In genomic region chr2:52145005-52145404, GRCh38 we compare ENCODE assay signal across 22 cellular contexts.
DNase-seq lines count a peak whose midpoint lies in the region; ATAC-seq and FAIRE-seq lines count a peak whose summit lies in the region.
"Had no signal": no experiment of that assay in that cellular context is flagged by ENCODE, and none has a peak within 500 bp of the region (broad histone marks: within the 10 kb centered on the region; RNA-seq: fewer than 3 reads in every experiment).

No MANE protein-coding gene starts in this region.

- no peaks in the 10 kb centered on the region for H3K27me3 ChIP-seq in adipocyte (replicated peaks; ENCODE audit: control insufficient read depth, insufficient read depth, low read length)

- H3K36me3 ChIP-seq in adipocyte (ENCODE audit: control insufficient read depth, insufficient read depth, low read length, severe bottlenecking): no peaks in the 10 kb centered on the region
- H3K36me3 ChIP-seq: SJSA1 had no signal

- no peaks in the 10 kb centered on the region for H3K4me1 ChIP-seq in adipocyte (ENCODE audit: control insufficient read depth, insufficient read depth, low read length)
- H3K4me1 ChIP-seq: A549, SJSA1 had no signal

- DNase-seq in adipocyte (ENCODE audit: low read depth) (peak; percentile 22), iris pigment epithelial cell (ENCODE audit: low read depth) (peak; percentile 46), NCI-H1105 (lab: John Stamatoyannopoulos, UW) (no peak)
- DNase-seq: EL, GM23248, H9, HFFc6, KG1, NCI-H1092 treated with DMSO at 0.1 percent for 48 hours, NCI-H146, NCI-H2081, NCI-H2171, NCI-H524 treated with DMSO at 0.1 percent for 48 hours had no signal

- ATAC-seq in HG03432 (IDR thresholded peaks at IDR 0.05; ENCODE audit: unreplicated experiment): peak; percentile 47
- ATAC-seq in GM21737 (IDR thresholded peaks at IDR 0.05; ENCODE audit: unreplicated experiment): no peak
- no peak for ATAC-seq in GM21360 (IDR thresholded peaks at IDR 0.05; ENCODE audit: unreplicated experiment)
- ATAC-seq in HG03159 (IDR thresholded peaks at IDR 0.05; ENCODE audit: unreplicated experiment): no peak
- ATAC-seq: A549 had no signal

- peak; percentile 51 for FAIRE-seq in endometrium (lab: Jason Lieb, UNC)
- FAIRE-seq: A549, D721Med, RCC 7860 had no signal

- no peak overlapping the region for H3K9ac ChIP-seq in adipocyte (ENCODE audit: low read length)
- H3K9ac ChIP-seq: GM23248 had no signal

- no peak overlapping the region for H3K4me3 ChIP-seq in adipocyte (ENCODE audit: low read length)
- H3K4me3 ChIP-seq: A549, GM23248, SJSA1 had no signal

- no peaks in the 10 kb centered on the region for H3K9me3 ChIP-seq in adipocyte (ENCODE audit: control insufficient read depth, low read length)
- H3K9me3 ChIP-seq: SJSA1 had no signal
